Comparison of ENCODE assay signal across 12 cellular contexts in genomic region chr9:33880562-33881089, GRCh38.
DNase-seq lines count a peak whose midpoint lies in the region; ATAC-seq and TF ChIP-seq lines count a peak whose summit lies in the region.
"Had no signal": no experiment of that assay in that cellular context is flagged by ENCODE, and none has a peak within 500 bp of the region (broad histone marks: within the 10 kb centered on the region; RNA-seq: fewer than 3 reads in every experiment).

No MANE protein-coding gene starts in this region.

- no peaks in the 10 kb centered on the region for H3K9me2 ChIP-seq in Karpas-422 (replicated peaks; ENCODE audit: insufficient read depth, low read length)

- no peaks in the 10 kb centered on the region for H3K9me3 ChIP-seq in Karpas-422 (ENCODE audit: low read length)
- H3K9me3 ChIP-seq: neutrophil had no signal

- peak overlapping the region; percentile 93 for H3K27ac Mint-ChIP-seq in activated T-cell treated with anti-CD3 and anti-CD28 coated beads, Interleukin-2, amount 50 U/mL, for 24 hours
- H3K27ac Mint-ChIP-seq in progenitor cell of endocrine pancreas, result peak overlapping the region; percentile 63

- peak overlapping the region; percentile 10; the same call in 1 of the 2 replicates for H3K27ac ChIP-seq in Karpas-422 (ENCODE audit: low read length)
- H3K27ac ChIP-seq: hepatocyte had no signal

- peak overlapping the region; percentile 36 for H3K4me3 Mint-ChIP-seq in activated T-cell treated with anti-CD3 and anti-CD28 coated beads, Interleukin-2, amount 50 U/mL, for 24 hours
- no peak overlapping the region for H3K4me3 Mint-ChIP-seq in progenitor cell of endocrine pancreas (ENCODE audit: low read depth)

- TF ChIP-seq CTCF in choroid plexus epithelial cell (conservative IDR thresholded peaks at IDR 0.05; ENCODE audit: low read depth, low read length) (no peak), progenitor cell of endocrine pancreas (IDR thresholded peaks at IDR 0.05; ENCODE audit: unreplicated experiment) (no peak)

- no peaks in the 10 kb centered on the region for H3K36me3 ChIP-seq in Karpas-422 (ENCODE audit: insufficient read depth, low read length)
- H3K36me3 ChIP-seq: neutrophil had no signal

- no peaks in the 10 kb centered on the region for H3K27me3 ChIP-seq in Karpas-422 (ENCODE audit: low read length)
- H3K27me3 ChIP-seq: hepatocyte, neutrophil had no signal

- no peak for ATAC-seq in HG03039 (IDR thresholded peaks at IDR 0.05; ENCODE audit: unreplicated experiment)

- peaks cover 99% of the 10 kb centered on the region for H3K79me2 ChIP-seq in Karpas-422 (ENCODE audit: low read length)

- H3K27me3 Mint-ChIP-seq in activated T-cell treated with anti-CD3 and anti-CD28 coated beads, Interleukin-2, amount 50 U/mL, for 24 hours, result no peaks in the 10 kb centered on the region
- no peaks in the 10 kb centered on the region for H3K27me3 Mint-ChIP-seq in progenitor cell of endocrine pancreas

- H4K20me1 ChIP-seq in Karpas-422 (ENCODE audit: insufficient read depth, low read depth, low read length), result peaks cover 4% of the 10 kb centered on the region

- no peaks in the 10 kb centered on the region for H3K9me3 Mint-ChIP-seq in activated T-cell treated with anti-CD3 and anti-CD28 coated beads, Interleukin-2, amount 50 U/mL, for 24 hours
- no peaks in the 10 kb centered on the region for H3K9me3 Mint-ChIP-seq in progenitor cell of endocrine pancreas (ENCODE audit: low read depth)

- no peak for DNase-seq in activated T-cell treated with anti-CD3 and anti-CD28 coated beads, Interleukin-2, amount 50 U/mL, for 24 hours
- no peak for DNase-seq in activated T-cell treated with anti-CD3 and anti-CD28 coated beads, Interleukin-2, amount 50 U/mL, for 48 hours
- no peak for DNase-seq in Karpas-422
- peak; percentile 67 for DNase-seq in choroid plexus epithelial cell (ENCODE audit: low read depth)
- no peak for DNase-seq in progenitor cell of endocrine pancreas (ENCODE audit: low spot score, unreplicated experiment)
- no peak for DNase-seq in HT-29 (ENCODE audit: low spot score)
- no peak for DNase-seq in NCI-H2227 treated with DMSO at 0.1 percent for 48 hours (lab: John Stamatoyannopoulos, UW)
- DNase-seq: NCI-H1092, SHP77 treated with DMSO at 0.1 percent for 48 hours had no signal

- no peak overlapping the region for H3K4me3 ChIP-seq in Karpas-422 (ENCODE audit: low read length)
- no peak overlapping the region for H3K4me3 ChIP-seq in choroid plexus epithelial cell (ENCODE audit: low read depth, low read length)
- H3K4me3 ChIP-seq: hepatocyte had no signal

- H3K9ac ChIP-seq in Karpas-422 (ENCODE audit: low read length), result no peak overlapping the region

- H3K4me1 ChIP-seq in Karpas-422 (ENCODE audit: low read length), result peaks cover 9% of the 10 kb centered on the region

- no peak overlapping the region for H3K4me2 ChIP-seq in Karpas-422 (ENCODE audit: low read depth, low read length, poor library complexity, severe bottlenecking)
- H3K4me2 ChIP-seq: hepatocyte had no signal

- H3K36me3 Mint-ChIP-seq in activated T-cell treated with anti-CD3 and anti-CD28 coated beads, Interleukin-2, amount 50 U/mL, for 24 hours (ENCODE audit: low read depth), result peaks cover 10% of the 10 kb centered on the region
- no peaks in the 10 kb centered on the region for H3K36me3 Mint-ChIP-seq in progenitor cell of endocrine pancreas (ENCODE audit: insufficient read depth)

- peaks cover 63% of the 10 kb centered on the region for H3K4me1 Mint-ChIP-seq in activated T-cell treated with anti-CD3 and anti-CD28 coated beads, Interleukin-2, amount 50 U/mL, for 24 hours (ENCODE audit: low read depth)
- H3K4me1 Mint-ChIP-seq in progenitor cell of endocrine pancreas (ENCODE audit: low read depth), result peaks cover 38% of the 10 kb centered on the region

- H2AFZ ChIP-seq in Karpas-422 (ENCODE audit: low read length), result no peak overlapping the region
- H2AFZ ChIP-seq: hepatocyte had no signal
